8 cellular contexts compared by ENCODE assay signal in genomic region chr2:157839162-157839801, GRCh38. TPM values are rescaled to one million over a fixed set of nuclear protein-coding genes. Genes with fewer than 3 reads are reported as not detected.
DNase-seq lines count a peak whose midpoint lies in the region; ATAC-seq and TF ChIP-seq lines count a peak whose summit lies in the region.

No MANE protein-coding gene starts in this region.

- TF ChIP-seq CTCF in MCF 10A (IDR thresholded peaks at IDR 0.05; ENCODE audit: unreplicated experiment), result no peak

- H3K79me1 ChIP-seq in mesenchymal stem cell (replicated peaks; ENCODE audit: low read length, poor library complexity, severe bottlenecking), result peaks cover 14% of the 10 kb centered on the region

- no peak for ATAC-seq in GM18907 (IDR thresholded peaks at IDR 0.05; ENCODE audit: unreplicated experiment)
- no peak for ATAC-seq in GM21515 (IDR thresholded peaks at IDR 0.05; ENCODE audit: unreplicated experiment)

- H3K27ac ChIP-seq in mesenchymal stem cell (ENCODE audit: low read length, poor library complexity, severe bottlenecking), result peak overlapping the region; percentile 89

- POLR2A ChIA-PET in MCF 10A (lab: Yijun Ruan, JAX), result interaction anchor here (1.0 to 3.1 kb wide), 6 partner anchors 9 to 95 kb away, joined by 3 to 14 read pairs (median 4); partner anchors contain the start of gene ACVR1

- CTCF ChIA-PET in MCF 10A (lab: Yijun Ruan, JAX), result interaction anchor here (0.6 to 1.5 kb wide), 4 partner anchors 9 to 55 kb away, joined by 3 to 4 read pairs (median 3); no protein-coding TSS in a partner anchor

- DNase-seq in DMS 273 treated with DMSO at 0.1 percent for 48 hours (lab: John Stamatoyannopoulos, UW), result peak; percentile 86
- peak; percentile 34 for DNase-seq in NCI-H2107 (lab: John Stamatoyannopoulos, UW)
- peak; percentile 54 for DNase-seq in MCF 10A (ENCODE audit: unreplicated experiment)
- DNase-seq in mesenchymal stem cell, result peak; percentile 87
- DNase-seq in NOMO-1 treated with DMSO at 0.1 percent for 48 hours (lab: John Stamatoyannopoulos, UW; ENCODE audit: unreplicated experiment), result no peak
- DNase-seq in effector CD4-positive, alpha-beta T cell, result no peak

- no peak overlapping the region for H2BK120ac ChIP-seq in mesenchymal stem cell (ENCODE audit: low read depth, low read length)

- no peaks in the 10 kb centered on the region for H3K27me3 Mint-ChIP-seq in MCF 10A (ENCODE audit: insufficient read depth, unreplicated experiment)

- H3K4me1 Mint-ChIP-seq in MCF 10A (ENCODE audit: insufficient read depth, unreplicated experiment), result peaks cover 29% of the 10 kb centered on the region

- no peak overlapping the region for H3K4ac ChIP-seq in mesenchymal stem cell (ENCODE audit: low read depth in 1 of 2, low read length in 2 of 2)

- H4K91ac ChIP-seq in mesenchymal stem cell (ENCODE audit: low read length), result peak overlapping the region; percentile 16

- H3K23ac ChIP-seq in mesenchymal stem cell (ENCODE audit: low read length in 2 of 2), result no peak overlapping the region

- H3K9me3 Mint-ChIP-seq in MCF 10A (ENCODE audit: unreplicated experiment), result no peaks in the 10 kb centered on the region

- peak overlapping the region in 1 of 2 experiments; percentile 17 for H2BK12ac ChIP-seq in mesenchymal stem cell (ENCODE audit: low read length in 2 of 2)

- peak overlapping the region in 1 of 2 experiments; percentile 23 for H3K14ac ChIP-seq in mesenchymal stem cell (ENCODE audit: low read length in 2 of 2)

- BruUV-seq in MCF 10A (replicated peaks; lab: Mats Ljungman, UMichigan), result no TSS peak

- H3K4me2 ChIP-seq in mesenchymal stem cell (ENCODE audit: low read length, poor library complexity, severe bottlenecking), result peak overlapping the region; percentile 41

- no peak overlapping the region for H2BK5ac ChIP-seq in mesenchymal stem cell (ENCODE audit: low read depth, low read length, poor library complexity, severe bottlenecking)

- intact Hi-C loops in MCF 10A (cut with micrococcal nuclease), result no loop called here

- H3K4me3 ChIP-seq in mesenchymal stem cell (ENCODE audit: insufficient read depth in 1 of 2, low read depth in 1 of 2, low read length in 2 of 2), result peak overlapping the region in 1 of 2 experiments; percentile 73

- no peak overlapping the region for H3K4me3 Mint-ChIP-seq in MCF 10A (ENCODE audit: unreplicated experiment)

- H3K18ac ChIP-seq in mesenchymal stem cell (ENCODE audit: low read depth in 1 of 2, low read length in 2 of 2), result peak overlapping the region; percentile 0 to 55

- H3K9ac ChIP-seq in mesenchymal stem cell (ENCODE audit: low read length), result peak overlapping the region; percentile 91

- peaks cover 2 to 7% of the 10 kb centered on the region in 2 experiments for H3K36me3 ChIP-seq in mesenchymal stem cell (ENCODE audit: control insufficient read depth in 1 of 2, insufficient read depth in 2 of 2, low read depth in 1 of 2, low read length in 2 of 2)

- 17% methylated on average over 5 of the region's 5 CpGs for WGBS in mesenchymal stem cell

- no peak overlapping the region for H2BK15ac ChIP-seq in mesenchymal stem cell (ENCODE audit: low read depth, poor library complexity, severe bottlenecking)

- H2AFZ ChIP-seq in mesenchymal stem cell (ENCODE audit: low read depth, low read length), result no peak overlapping the region

- no peak overlapping the region for H4K8ac ChIP-seq in mesenchymal stem cell (ENCODE audit: low read length)

- no peaks in the 10 kb centered on the region for H3K9me3 ChIP-seq in mesenchymal stem cell (ENCODE audit: control insufficient read depth, low read length)

- peaks cover 33% of the 10 kb centered on the region for H3K4me1 ChIP-seq in mesenchymal stem cell (ENCODE audit: control insufficient read depth, insufficient read depth, low read depth, low read length)

- H2AK5ac ChIP-seq in mesenchymal stem cell (ENCODE audit: low read length, severe bottlenecking), result peak overlapping the region; percentile 37

- peak overlapping the region; percentile 71 for H3K27ac Mint-ChIP-seq in MCF 10A (ENCODE audit: low read depth, unreplicated experiment)

- H3K27me3 ChIP-seq in mesenchymal stem cell (ENCODE audit: control insufficient read depth in 1 of 2, insufficient read depth in 1 of 2, low read length in 2 of 2), result no peaks in the 10 kb centered on the region

- H3K36me3 Mint-ChIP-seq in MCF 10A (ENCODE audit: insufficient read depth, unreplicated experiment), result no peaks in the 10 kb centered on the region

RNA-seq across cellular contexts. Expression of gene ACVR1, which starts 36.8 kb away (rescaled TPM):
- total RNA-seq in MCF 10A (2022), result 26.4 and 41.4 TPM in 2 replicates
- polyA plus RNA-seq in mesenchymal stem cell (2013, experiment 1 of 2), result 29.5 TPM
- 30.9 TPM for polyA plus RNA-seq in mesenchymal stem cell (2013, experiment 2 of 2)

Comparison
In these comparisons a context has a peak if more than half of its experiments do, and no peak if none do; other contexts are left out.
1. DNase-seq: peak in DMS 273 treated with DMSO at 0.1 percent for 48 hours (single experiment), NCI-H2107 (single experiment), MCF 10A (single experiment) and mesenchymal stem cell (single experiment); none in NOMO-1 treated with DMSO at 0.1 percent for 48 hours (single experiment) and effector CD4-positive, alpha-beta T cell (single experiment).